Comparison of ENCODE assay signal across 29 cellular contexts in genomic region chr11:120611576-120611975, GRCh38.
"Had no signal": no experiment of that assay in that cellular context is flagged by ENCODE, and none has a peak within 500 bp of the region (broad histone marks: within the 10 kb centered on the region; RNA-seq: fewer than 3 reads in every experiment).

No MANE protein-coding gene starts in this region.

- H3K27ac ChIP-seq: adrenal gland, body of pancreas, breast epithelium, PC-9, RWPE1, SJCRH30, SK-N-MC had no signal

- H2AFZ ChIP-seq: PC-9 had no signal

- H3K9me3 ChIP-seq: adrenal gland, body of pancreas, breast epithelium, SJCRH30 had no signal

- H3K4me2 ChIP-seq: PC-9 had no signal

- H3K36me3 ChIP-seq: adrenal gland, breast epithelium, SJCRH30 had no signal

- DNase-seq: activated CD4-positive, alpha-beta memory T cell treated with anti-CD3 and anti-CD28 coated beads for 36 hours; activated CD4-positive, alpha-beta T cell treated with anti-CD3 and anti-CD28 coated beads for 4 hours; activated CD4-positive, alpha-beta T cell treated with anti-CD3 and anti-CD28 coated beads, Interleukin-2, amount 50 U/mL, for 1 hour; activated CD4-positive, CD25-positive, alpha-beta regulatory T cell treated with anti-CD3 and anti-CD28 coated beads, Interleukin-2, amount 50 U/mL, for 72 hours; activated CD8-positive, alpha-beta memory T cell treated with anti-CD3 and anti-CD28 coated beads, Interleukin-2, amount 50 U/mL, for 4 hours; activated gamma-delta T cell treated with Interleukin-2 at 50 U/mL for 16 hours; activated naive CD4-positive, alpha-beta T cell treated with anti-CD3 and anti-CD28 coated beads for 36 hours; activated T-cell treated with anti-CD3 and anti-CD28 coated beads for 4 hours; activated T-cell treated with anti-CD3 and anti-CD28 coated beads, Interleukin-2, amount 50 U/mL, for 4 hours; adrenal gland; body of pancreas; Karpas-422; NCI-H1105; NCI-H1417 treated with DMSO at 0.1 percent for 48 hours; NCI-H187 treated with DMSO at 0.1 percent for 48 hours; NCI-H2081; NCI-H2171 treated with DMSO at 0.1 percent for 48 hours; NCI-H2227 treated with DMSO at 0.1 percent for 48 hours; NCI-H446; NCI-H524; NCI-H69; PC-9; SJCRH30; T1000 had no signal

- H3K4me1 ChIP-seq: body of pancreas, SJCRH30 had no signal

- H3K4me3 ChIP-seq: adrenal gland, body of pancreas, breast epithelium, PC-9, SJCRH30, SK-N-MC had no signal

- H3K27me3 ChIP-seq: adrenal gland, body of pancreas, breast epithelium, SJCRH30 had no signal

- ATAC-seq: activated naive CD4-positive, alpha-beta T cell treated with anti-CD3 and anti-CD28 coated beads, Interleukin-2, amount 50 U/mL, for 72 hours; activated T-cell treated with anti-CD3 and anti-CD28 coated beads, Interleukin-2, amount 50 U/mL, for 4 hours; body of pancreas; Right ventricle myocardium inferior had no signal
